1 cellular context compared by ENCODE assay signal in genomic region chr2:74919827-74920226, GRCh38.
TF ChIP-seq lines count a peak whose summit lies in the region.

No MANE protein-coding gene starts in this region.

TF ChIP-seq in HEK293, 187 proteins besides CTCF, POLR2A, EP300 and RAD21 (continued from another document and continues in another):
- TF ChIP-seq HIC1 (tag by site-specific recombination; IDR thresholded peaks at IDR 0.05) (no peak), ZNF155 (tag by site-specific recombination; IDR thresholded peaks at IDR 0.05) (no peak), ZNF560 (tag by site-specific recombination; IDR thresholded peaks at IDR 0.05; ENCODE audit: borderline replicate concordance) (no peak), ZBTB48 (tag by site-specific recombination; IDR thresholded peaks at IDR 0.05) (no peak), ZNF555 (tag by site-specific recombination; conservative IDR thresholded peaks at IDR 0.05) (no peak), ZNF248 (tag by site-specific recombination; IDR thresholded peaks at IDR 0.05) (no peak), ZBTB11 (tag by site-specific recombination; conservative IDR thresholded peaks at IDR 0.05; ENCODE audit: low read depth) (no peak), ZNF132 (tag by site-specific recombination; IDR thresholded peaks at IDR 0.05; ENCODE audit: borderline replicate concordance) (no peak), ZNF654 (tag by site-specific recombination; IDR thresholded peaks at IDR 0.05; ENCODE audit: low read depth) (peak; percentile 58), ZNF561 (tag by site-specific recombination; IDR thresholded peaks at IDR 0.05; ENCODE audit: borderline replicate concordance) (peak; percentile 67; the same call in 1 of the 2 replicates), ZBTB17 (tag by site-specific recombination; IDR thresholded peaks at IDR 0.05) (peak; percentile 37), MEIS1 (CRISPR knock-in tag; IDR thresholded peaks at IDR 0.05; ENCODE audit: borderline replicate concordance) (no peak), GLI2 (tag by site-specific recombination; IDR thresholded peaks at IDR 0.05; ENCODE audit: borderline replicate concordance, low read depth) (no peak), ZNF274 (IDR thresholded peaks at IDR 0.05; ENCODE audit: low read length) (no peak), ZNF274 (tag by site-specific recombination; IDR thresholded peaks at IDR 0.05; ENCODE audit: borderline replicate concordance) (no peak), ZNF394 (tag by site-specific recombination; IDR thresholded peaks at IDR 0.05; ENCODE audit: borderline replicate concordance) (no peak), MYNN (tag by site-specific recombination; IDR thresholded peaks at IDR 0.05; ENCODE audit: borderline replicate concordance) (no peak), ZNF23 (tag by site-specific recombination; IDR thresholded peaks at IDR 0.05; ENCODE audit: borderline replicate concordance) (no peak), FEZF1 (tag by site-specific recombination; IDR thresholded peaks at IDR 0.05) (no peak), ZNF16 (tag by site-specific recombination; IDR thresholded peaks at IDR 0.05; ENCODE audit: low read depth) (no peak), ZNF133 (tag by site-specific recombination; IDR thresholded peaks at IDR 0.05) (no peak), PRDM6 (tag by site-specific recombination; IDR thresholded peaks at IDR 0.05) (no peak), ZBTB10 (tag by site-specific recombination; IDR thresholded peaks at IDR 0.05) (no peak), ZNF514 (tag by site-specific recombination; IDR thresholded peaks at IDR 0.05) (no peak), ZNF148 (tag by site-specific recombination; IDR thresholded peaks at IDR 0.05; ENCODE audit: borderline replicate concordance) (no peak), ZNF280C (tag by site-specific recombination; IDR thresholded peaks at IDR 0.05) (no peak), ZNF677 (tag by site-specific recombination; IDR thresholded peaks at IDR 0.05) (no peak), ZNF521 (tag by site-specific recombination; IDR thresholded peaks at IDR 0.05) (no peak), ZBTB20 (tag by site-specific recombination; IDR thresholded peaks at IDR 0.05) (no peak), ZBTB26 (tag by site-specific recombination; optimal IDR thresholded peaks at IDR 0.05) (no peak)
- TF ChIP-seq, protein P1, sequence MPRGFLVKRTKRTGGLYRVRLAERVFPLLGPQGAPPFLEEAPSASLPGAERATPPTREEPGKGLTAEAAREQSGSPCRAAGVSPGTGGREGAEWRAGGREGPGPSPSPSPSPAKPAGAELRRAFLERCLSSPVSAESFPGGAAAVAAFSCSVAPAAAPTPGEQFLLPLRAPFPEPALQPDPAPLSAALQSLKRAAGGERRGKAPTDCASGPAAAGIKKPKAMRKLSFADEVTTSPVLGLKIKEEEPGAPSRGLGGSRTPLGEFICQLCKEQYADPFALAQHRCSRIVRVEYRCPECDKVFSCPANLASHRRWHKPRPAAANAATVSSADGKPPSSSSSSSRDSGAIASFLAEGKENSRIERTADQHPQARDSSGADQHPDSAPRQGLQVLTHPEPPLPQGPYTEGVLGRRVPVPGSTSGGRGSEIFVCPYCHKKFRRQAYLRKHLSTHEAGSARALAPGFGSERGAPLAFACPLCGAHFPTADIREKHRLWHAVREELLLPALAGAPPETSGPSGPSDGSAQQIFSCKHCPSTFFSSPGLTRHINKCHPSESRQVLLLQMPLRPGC (tag by site-specific recombination; IDR thresholded peaks at IDR 0.05), result no peak
- TF ChIP-seq, protein P2, sequence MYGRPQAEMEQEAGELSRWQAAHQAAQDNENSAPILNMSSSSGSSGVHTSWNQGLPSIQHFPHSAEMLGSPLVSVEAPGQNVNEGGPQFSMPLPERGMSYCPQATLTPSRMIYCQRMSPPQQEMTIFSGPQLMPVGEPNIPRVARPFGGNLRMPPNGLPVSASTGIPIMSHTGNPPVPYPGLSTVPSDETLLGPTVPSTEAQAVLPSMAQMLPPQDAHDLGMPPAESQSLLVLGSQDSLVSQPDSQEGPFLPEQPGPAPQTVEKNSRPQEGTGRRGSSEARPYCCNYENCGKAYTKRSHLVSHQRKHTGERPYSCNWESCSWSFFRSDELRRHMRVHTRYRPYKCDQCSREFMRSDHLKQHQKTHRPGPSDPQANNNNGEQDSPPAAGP (tag by site-specific recombination; IDR thresholded peaks at IDR 0.05), result no peak
- TF ChIP-seq, protein P3, sequence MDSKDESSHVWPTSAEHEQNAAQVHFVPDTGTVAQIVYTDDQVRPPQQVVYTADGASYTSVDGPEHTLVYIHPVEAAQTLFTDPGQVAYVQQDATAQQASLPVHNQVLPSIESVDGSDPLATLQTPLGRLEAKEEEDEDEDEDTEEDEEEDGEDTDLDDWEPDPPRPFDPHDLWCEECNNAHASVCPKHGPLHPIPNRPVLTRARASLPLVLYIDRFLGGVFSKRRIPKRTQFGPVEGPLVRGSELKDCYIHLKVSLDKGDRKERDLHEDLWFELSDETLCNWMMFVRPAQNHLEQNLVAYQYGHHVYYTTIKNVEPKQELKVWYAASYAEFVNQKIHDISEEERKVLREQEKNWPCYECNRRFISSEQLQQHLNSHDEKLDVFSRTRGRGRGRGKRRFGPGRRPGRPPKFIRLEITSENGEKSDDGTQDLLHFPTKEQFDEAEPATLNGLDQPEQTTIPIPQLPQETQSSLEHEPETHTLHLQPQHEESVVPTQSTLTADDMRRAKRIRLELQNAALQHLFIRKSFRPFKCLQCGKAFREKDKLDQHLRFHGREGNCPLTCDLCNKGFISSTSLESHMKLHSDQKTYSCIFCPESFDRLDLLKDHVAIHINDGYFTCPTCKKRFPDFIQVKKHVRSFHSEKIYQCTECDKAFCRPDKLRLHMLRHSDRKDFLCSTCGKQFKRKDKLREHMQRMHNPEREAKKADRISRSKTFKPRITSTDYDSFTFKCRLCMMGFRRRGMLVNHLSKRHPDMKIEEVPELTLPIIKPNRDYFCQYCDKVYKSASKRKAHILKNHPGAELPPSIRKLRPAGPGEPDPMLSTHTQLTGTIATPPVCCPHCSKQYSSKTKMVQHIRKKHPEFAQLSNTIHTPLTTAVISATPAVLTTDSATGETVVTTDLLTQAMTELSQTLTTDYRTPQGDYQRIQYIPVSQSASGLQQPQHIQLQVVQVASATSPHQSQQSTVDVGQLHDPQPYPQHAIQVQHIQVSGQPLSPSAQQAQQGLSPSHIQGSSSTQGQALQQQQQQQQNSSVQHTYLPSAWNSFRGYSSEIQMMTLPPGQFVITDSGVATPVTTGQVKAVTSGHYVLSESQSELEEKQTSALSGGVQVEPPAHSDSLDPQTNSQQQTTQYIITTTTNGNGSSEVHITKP (tag by site-specific recombination; IDR thresholded peaks at IDR 0.05), result no peak
